8 cellular contexts compared by ENCODE assay signal in genomic region chr19:2041436-2041685, GRCh38. TPM values are rescaled to one million over a fixed set of nuclear protein-coding genes. Genes with fewer than 3 reads are reported as not detected.
DNase-seq lines count a peak whose midpoint lies in the region; ATAC-seq and TF ChIP-seq lines count a peak whose summit lies in the region.

No MANE protein-coding gene starts in this region.

- H3K27ac Mint-ChIP-seq in MCF 10A (ENCODE audit: low read depth, unreplicated experiment) = peak overlapping the region; percentile 35

- peak overlapping the region; percentile 60 for H3K4me3 Mint-ChIP-seq in MCF 10A (ENCODE audit: unreplicated experiment)

- peak overlapping the region; percentile 43 to 66 for H3K4me3 ChIP-seq in muscle layer of colon (ENCODE audit: low read depth in 1 of 2, low read length in 2 of 2)
- H3K4me3 ChIP-seq in uterus = no peak overlapping the region

- no peak for TF ChIP-seq POLR2A in uterus (IDR thresholded peaks at IDR 0.05)

- CTCF ChIA-PET in MCF 10A (lab: Yijun Ruan, JAX) = interaction anchor here (1.2 kb wide), 1 partner anchor 9 kb away, joined by 4 read pairs; no protein-coding TSS in a partner anchor

- peaks cover 58% of the 10 kb centered on the region for H3K36me3 Mint-ChIP-seq in MCF 10A (ENCODE audit: insufficient read depth, unreplicated experiment)

- H3K4me1 ChIP-seq in muscle layer of colon (ENCODE audit: insufficient read depth, low read length) (peaks cover 44% of the 10 kb centered on the region), uterus (peaks cover 6 to 11% of the 10 kb centered on the region in 2 donors)

- H3K9me3 Mint-ChIP-seq in MCF 10A (ENCODE audit: unreplicated experiment) = no peaks in the 10 kb centered on the region

- H3K27me3 Mint-ChIP-seq in MCF 10A (ENCODE audit: insufficient read depth, unreplicated experiment) = no peaks in the 10 kb centered on the region

- TF ChIP-seq CTCF in MCF 10A (IDR thresholded peaks at IDR 0.05; ENCODE audit: unreplicated experiment) = no peak
- TF ChIP-seq CTCF in uterus (IDR thresholded peaks at IDR 0.05) = no peak

- no TSS peak for BruUV-seq in MCF 10A (replicated peaks; lab: Mats Ljungman, UMichigan)

- H3K36me3 ChIP-seq in muscle layer of colon (ENCODE audit: insufficient read depth, low read length) (peaks cover 60% of the 10 kb centered on the region), uterus (no peaks in the 10 kb centered on the region)

- H3K4me1 Mint-ChIP-seq in MCF 10A (ENCODE audit: insufficient read depth, unreplicated experiment) = peaks cover 8% of the 10 kb centered on the region

- H3K27ac ChIP-seq in muscle layer of colon (ENCODE audit: low read depth, low read length) (peak overlapping the region; percentile 93), uterus (peak overlapping the region; percentile 88 to 89)

- POLR2A ChIA-PET in MCF 10A (lab: Yijun Ruan, JAX) = interaction anchor here (0.9 to 4.4 kb wide), 5 partner anchors 8 to 46 kb away, joined by 3 to 87 read pairs (median 16); partner anchors contain the start of gene MKNK2

- intact Hi-C loops in Right ventricle myocardium superior (cut with DNase I) = no loop called here
- intact Hi-C loops in Right ventricle myocardium inferior (cut with DNase I) = no loop called here
- intact Hi-C loops in MCF 10A (cut with micrococcal nuclease) = no loop called here
- intact Hi-C loops in uterus (cut with DNase I; ENCODE audit: low total_unique reads) = no loop called here

- H3K27me3 ChIP-seq in muscle layer of colon (ENCODE audit: control insufficient read depth in 1 of 2, insufficient read depth in 2 of 2, low read length in 2 of 2) (no peaks in the 10 kb centered on the region), uterus (no peaks in the 10 kb centered on the region)

- no peaks in the 10 kb centered on the region for H3K9me3 ChIP-seq in muscle layer of colon (ENCODE audit: low read length)
- H3K9me3 ChIP-seq in uterus = no peaks in the 10 kb centered on the region

- H3K9ac ChIP-seq in muscle layer of colon (ENCODE audit: low read length) = peak overlapping the region; percentile 39

- DNase-seq in Right ventricle myocardium superior (peak; percentile 36), Right ventricle myocardium inferior (ENCODE audit: missing footprints) (no peak), MCF 10A (ENCODE audit: unreplicated experiment) (no peak), uterus (no peak), amniotic stem cell (lab: John Stamatoyannopoulos, UW) (no peak), NCI-H1436 treated with DMSO at 0.1 percent for 48 hours (lab: John Stamatoyannopoulos, UW) (no peak)

- ATAC-seq in Right ventricle myocardium superior (ENCODE audit: poor library complexity) (no peak), Right ventricle myocardium inferior (no peak), GM19351 (IDR thresholded peaks at IDR 0.05; ENCODE audit: unreplicated experiment) (no peak)

RNA-seq across cellular contexts. Expression of gene MKNK2, which starts 9.7 kb away (rescaled TPM):
- total RNA-seq in Right ventricle myocardium superior = 238 TPM
- total RNA-seq in Right ventricle myocardium inferior = 234 TPM
- 146 and 224 TPM in 2 replicates for total RNA-seq in MCF 10A (2022)
- 100 to 1,000 TPM in 2 of 4 donors, 10 to 100 TPM in 2; 34.6 to 155 (median 81.7) TPM for total RNA-seq in uterus

RNA-seq across cellular contexts. Expression of gene BTBD2, which starts 25.8 kb away (rescaled TPM):
- total RNA-seq in Right ventricle myocardium superior = 56.3 TPM
- 48.7 TPM for total RNA-seq in Right ventricle myocardium inferior
- 53.1 and 53.4 TPM in 2 replicates for total RNA-seq in MCF 10A (2022)
- 100 to 1,000 TPM in 1 of 4 donors, 10 to 100 TPM in 3; 48.2 to 105 (median 61.8) TPM for total RNA-seq in uterus

RNA-seq across cellular contexts. Expression of gene MOB3A, which starts 54.8 kb away (rescaled TPM):
- total RNA-seq in Right ventricle myocardium superior (15.6 TPM), Right ventricle myocardium inferior (14.3 TPM), MCF 10A (2022) (40.9 and 47.2 TPM in 2 replicates), uterus (10 to 100 TPM; 10.2 to 81.4 (median 20.7) TPM)

RNA-seq across cellular contexts. Expression of gene IZUMO4, which starts 55.4 kb away (rescaled TPM):
- total RNA-seq in Right ventricle myocardium superior (1.7 TPM), Right ventricle myocardium inferior (1.4 TPM), MCF 10A (2022) (3.1 and 5.3 TPM in 2 replicates), uterus (10 to 100 TPM in 1 of 4 donors, 1 to 10 TPM in 3; 1.5 to 86.1 (median 5.7) TPM)

Comparison
In these comparisons a context has a peak if more than half of its experiments do, and no peak if none do; other contexts are left out.
1. H3K4me3 ChIP-seq: peak in muscle layer of colon (2 of 2); none in uterus (0 of 2).